Comparison of ENCODE assay signal across 9 cellular contexts in the genomic region with DNA sequence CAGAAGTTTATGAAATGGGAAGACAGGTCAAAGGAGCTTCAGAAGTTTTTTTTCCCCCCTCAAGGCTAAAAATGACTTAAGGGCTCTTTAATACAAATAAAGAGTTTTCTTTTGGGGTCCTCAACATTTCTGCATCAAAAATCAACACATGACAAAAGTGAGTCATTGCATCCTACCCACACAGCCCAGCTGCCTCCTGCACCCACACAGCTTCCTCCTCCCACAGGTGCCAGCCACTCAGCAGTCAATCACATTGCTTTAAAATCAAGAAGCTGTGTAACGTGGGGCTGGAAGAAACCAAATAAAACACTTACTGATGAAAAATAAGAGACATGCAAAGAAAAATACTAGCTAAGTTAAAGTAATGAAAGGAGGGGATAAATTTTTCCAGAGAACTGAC.
A peak's percentile ranks its signal among the peaks of the same experiment; 100 is the strongest.
DNase-seq lines count a peak whose midpoint lies in the region; ATAC-seq and TF ChIP-seq lines count a peak whose summit lies in the region.
"Had no signal": no experiment of that assay in that cellular context is flagged by ENCODE, and none has a peak within 500 bp of the region (broad histone marks: within the 10 kb centered on the region; RNA-seq: fewer than 3 reads in every experiment).

No MANE protein-coding gene starts in this region.

- no peaks in the 10 kb centered on the region for H3K27me3 ChIP-seq in mesendoderm (ENCODE audit: insufficient read depth, low read length, poor library complexity)
- no peaks in the 10 kb centered on the region for H3K27me3 ChIP-seq in WERI-Rb-1 (ENCODE audit: insufficient read depth, low read depth, severe bottlenecking)

- H2AK5ac ChIP-seq in mesendoderm (ENCODE audit: low read length) = no peak overlapping the region

- no peak overlapping the region for H3K23ac ChIP-seq in mesendoderm (ENCODE audit: low read length)

- H3K79me1 ChIP-seq in mesendoderm (ENCODE audit: low read length) = no peaks in the 10 kb centered on the region

- no peak overlapping the region for H3K18ac ChIP-seq in mesendoderm (ENCODE audit: low read length)

- no peak overlapping the region for H2BK5ac ChIP-seq in mesendoderm (ENCODE audit: low read length)

- TF ChIP-seq CTCF in Calu3 (IDR thresholded peaks at IDR 0.05; ENCODE audit: unreplicated experiment) (no peak), WTC11 (IDR thresholded peaks at IDR 0.05) (no peak), WERI-Rb-1 (IDR thresholded peaks at IDR 0.05; ENCODE audit: low read depth, low read length) (no peak)

- no peak overlapping the region for H2BK15ac ChIP-seq in mesendoderm (replicated peaks; ENCODE audit: low read depth)

- no peaks in the 10 kb centered on the region for H3K36me3 ChIP-seq in mesendoderm (ENCODE audit: control insufficient read depth, insufficient read depth, low read length)
- no peaks in the 10 kb centered on the region for H3K36me3 ChIP-seq in WERI-Rb-1

- H3K36me3 Mint-ChIP-seq in Calu3 (ENCODE audit: insufficient read depth, unreplicated experiment) (peaks cover 4% of the 10 kb centered on the region), WTC11 (no peaks in the 10 kb centered on the region)

- intact Hi-C loops in Calu3 (cut with micrococcal nuclease; ENCODE audit: unreplicated experiment) = no loop called here

- H3K27me3 Mint-ChIP-seq in Calu3 (ENCODE audit: unreplicated experiment) (no peaks in the 10 kb centered on the region), WTC11 (ENCODE audit: low read depth) (no peaks in the 10 kb centered on the region; the same call in 1 of the 2 replicates)

- DNase-seq in Calu3 (peak; percentile 28), kidney tubule cell (ENCODE audit: low spot score) (peak; percentile 53), WTC11 (ENCODE audit: low spot score) (no peak), mesendoderm (no peak), WERI-Rb-1 (no peak)
- peak; percentile 23 for DNase-seq in activated CD4-positive, alpha-beta T cell treated with anti-CD3 and anti-CD28 coated beads for 1 hour

- H3K4me1 Mint-ChIP-seq in Calu3 (ENCODE audit: low read depth, unreplicated experiment) (peaks cover 24% of the 10 kb centered on the region), WTC11 (peaks cover 15% of the 10 kb centered on the region)

- no peak overlapping the region for H4K8ac ChIP-seq in mesendoderm (ENCODE audit: low read depth, low read length)

- H3K4me1 ChIP-seq in mesendoderm (ENCODE audit: control insufficient read depth, low read depth, low read length) = peaks cover 2% of the 10 kb centered on the region

- H3K27ac ChIP-seq in mesendoderm (ENCODE audit: low read depth, low read length) (no peak overlapping the region), WERI-Rb-1 (no peak overlapping the region)

- no peak overlapping the region for H4K5ac ChIP-seq in mesendoderm (ENCODE audit: low read length)

- peaks cover 4% of the 10 kb centered on the region for H3K9me3 ChIP-seq in WERI-Rb-1 (ENCODE audit: severe bottlenecking)

- H3K9ac ChIP-seq in mesendoderm (ENCODE audit: low read length) = no peak overlapping the region

- H3K4me3 Mint-ChIP-seq in Calu3 (ENCODE audit: low read depth, unreplicated experiment) (no peak overlapping the region), WTC11 (no peak overlapping the region)

- POLR2A ChIA-PET in WTC11 (lab: Charles Lee) = interaction anchor here (0.7 to 0.9 kb wide), 2 partner anchors 32 to 46 kb away, joined by 3 to 5 read pairs; no protein-coding TSS in a partner anchor

- ATAC-seq in HG03108 (IDR thresholded peaks at IDR 0.05; ENCODE audit: unreplicated experiment) = peak; percentile 41
- no peak for ATAC-seq in WTC11
- no peak for ATAC-seq in HG02840 (IDR thresholded peaks at IDR 0.05; ENCODE audit: low FRiP score, unreplicated experiment)

- H3K4me3 ChIP-seq in mesendoderm (ENCODE audit: low read length) (no peak overlapping the region), WERI-Rb-1 (ENCODE audit: low read depth, low read length) (no peak overlapping the region)
- H3K4me3 ChIP-seq: lung had no signal

- H2BK120ac ChIP-seq in mesendoderm (ENCODE audit: low read depth, low read length) = no peak overlapping the region

- WGBS in mesendoderm (ENCODE audit: extremely low coverage, insufficient coverage, low lambda C conversion rate) = no CpG with 5 or more reads among the region's 1 CpG

- no peak overlapping the region for H3K27ac Mint-ChIP-seq in Calu3 (ENCODE audit: unreplicated experiment)
- no peak overlapping the region for H3K27ac Mint-ChIP-seq in WTC11

- CTCF ChIA-PET in Calu3 (lab: Charles Lee) (interaction anchor here (0.7 to 2.8 kb wide), 4 partner anchors 68 to 455 kb away, joined by 3 to 10 read pairs (median 5); partner anchors contain the start of gene MAP3K5), WTC11 (lab: Charles Lee) (interaction anchor here (0.7 kb wide), 1 partner anchor 234 kb away, joined by 3 read pairs; no protein-coding TSS in a partner anchor)

- H3K79me2 ChIP-seq in mesendoderm (ENCODE audit: control insufficient read depth, insufficient read depth, low read length) = no peaks in the 10 kb centered on the region

- H3K4ac ChIP-seq in mesendoderm (ENCODE audit: low read depth, low read length) = no peak overlapping the region

- no TSS peak for BruUV-seq in Calu3 (replicated peaks; lab: Mats Ljungman, UMichigan)

- no peaks in the 10 kb centered on the region for H3K9me3 Mint-ChIP-seq in Calu3 (ENCODE audit: low read depth, unreplicated experiment)
- peaks cover 5% of the 10 kb centered on the region; the same call in 1 of the 2 replicates for H3K9me3 Mint-ChIP-seq in WTC11

- H3K56ac ChIP-seq in mesendoderm (ENCODE audit: low read length) = no peak overlapping the region

- H3K4me2 ChIP-seq in mesendoderm (ENCODE audit: low read length) = no peak overlapping the region

TF ChIP-seq in WTC11, 78 proteins besides CTCF, POLR2A, EP300 and RAD21 (continues in another document):
- TF ChIP-seq NFATC4 (CRISPR knock-in tag; IDR thresholded peaks at IDR 0.05) (no peak), ATF3 (CRISPR knock-in tag; conservative IDR thresholded peaks at IDR 0.05) (no peak), NFYB (CRISPR knock-in tag; conservative IDR thresholded peaks at IDR 0.05; ENCODE audit: low read depth) (no peak), IRF1 (CRISPR knock-in tag; IDR thresholded peaks at IDR 0.05) (no peak)
- TF ChIP-seq, protein P1, sequence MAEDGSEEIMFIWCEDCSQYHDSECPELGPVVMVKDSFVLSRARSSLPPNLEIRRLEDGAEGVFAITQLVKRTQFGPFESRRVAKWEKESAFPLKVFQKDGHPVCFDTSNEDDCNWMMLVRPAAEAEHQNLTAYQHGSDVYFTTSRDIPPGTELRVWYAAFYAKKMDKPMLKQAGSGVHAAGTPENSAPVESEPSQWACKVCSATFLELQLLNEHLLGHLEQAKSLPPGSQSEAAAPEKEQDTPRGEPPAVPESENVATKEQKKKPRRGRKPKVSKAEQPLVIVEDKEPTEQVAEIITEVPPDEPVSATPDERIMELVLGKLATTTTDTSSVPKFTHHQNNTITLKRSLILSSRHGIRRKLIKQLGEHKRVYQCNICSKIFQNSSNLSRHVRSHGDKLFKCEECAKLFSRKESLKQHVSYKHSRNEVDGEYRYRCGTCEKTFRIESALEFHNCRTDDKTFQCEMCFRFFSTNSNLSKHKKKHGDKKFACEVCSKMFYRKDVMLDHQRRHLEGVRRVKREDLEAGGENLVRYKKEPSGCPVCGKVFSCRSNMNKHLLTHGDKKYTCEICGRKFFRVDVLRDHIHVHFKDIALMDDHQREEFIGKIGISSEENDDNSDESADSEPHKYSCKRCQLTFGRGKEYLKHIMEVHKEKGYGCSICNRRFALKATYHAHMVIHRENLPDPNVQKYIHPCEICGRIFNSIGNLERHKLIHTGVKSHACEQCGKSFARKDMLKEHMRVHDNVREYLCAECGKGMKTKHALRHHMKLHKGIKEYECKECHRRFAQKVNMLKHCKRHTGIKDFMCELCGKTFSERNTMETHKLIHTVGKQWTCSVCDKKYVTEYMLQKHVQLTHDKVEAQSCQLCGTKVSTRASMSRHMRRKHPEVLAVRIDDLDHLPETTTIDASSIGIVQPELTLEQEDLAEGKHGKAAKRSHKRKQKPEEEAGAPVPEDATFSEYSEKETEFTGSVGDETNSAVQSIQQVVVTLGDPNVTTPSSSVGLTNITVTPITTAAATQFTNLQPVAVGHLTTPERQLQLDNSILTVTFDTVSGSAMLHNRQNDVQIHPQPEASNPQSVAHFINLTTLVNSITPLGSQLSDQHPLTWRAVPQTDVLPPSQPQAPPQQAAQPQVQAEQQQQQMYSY (CRISPR knock-in tag; IDR thresholded peaks at IDR 0.05) = no peak

Comparison
In these comparisons a context has a peak if more than half of its experiments do, and no peak if none do; other contexts are left out.
1. DNase-seq: peak in Calu3 (single experiment), activated CD4-positive, alpha-beta T cell treated with anti-CD3 and anti-CD28 coated beads for 1 hour (single experiment) and kidney tubule cell (single experiment); none in WTC11 (single experiment), mesendoderm (single experiment) and WERI-Rb-1 (single experiment).